12 cellular contexts compared by ENCODE assay signal in the genomic region with DNA sequence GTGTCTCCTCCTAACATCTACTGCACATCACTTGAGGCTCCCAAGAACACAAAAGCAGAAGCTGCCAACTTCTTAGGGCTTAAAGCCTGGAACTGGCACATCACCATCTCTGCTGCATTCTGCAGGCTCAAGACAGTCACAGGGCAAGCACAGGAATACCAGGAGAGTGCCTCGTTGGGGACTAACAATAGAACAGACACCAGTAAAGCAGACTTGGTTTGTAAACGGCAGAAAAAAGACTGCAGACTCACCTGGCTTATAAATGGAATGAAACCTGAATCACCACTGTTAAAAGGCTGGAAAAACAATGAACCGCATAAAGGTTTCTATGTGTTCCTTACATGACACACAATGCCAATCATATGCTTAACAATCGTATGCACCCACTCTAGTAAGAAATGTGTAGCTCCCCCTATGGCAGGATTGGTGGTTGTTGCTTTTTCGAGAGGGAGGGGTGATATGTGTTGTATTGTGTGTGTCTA. TPM values are rescaled to one million over a fixed set of nuclear protein-coding genes. Genes with fewer than 3 reads are reported as not detected.
A peak's percentile ranks its signal among the peaks of the same experiment; 100 is the strongest.
DNase-seq lines count a peak whose midpoint lies in the region; ATAC-seq, FAIRE-seq and TF ChIP-seq lines count a peak whose summit lies in the region.
"Had no signal": no experiment of that assay in that cellular context is flagged by ENCODE, and none has a peak within 500 bp of the region (broad histone marks: within the 10 kb centered on the region; RNA-seq: fewer than 3 reads in every experiment).

No MANE protein-coding gene starts in this region.

- H3K23ac ChIP-seq in H1 (ENCODE audit: insufficient read length): no peak overlapping the region

- H4K20me1 ChIP-seq in H1 (replicated peaks in 1 of 2; ENCODE audit: control insufficient read depth in 1 of 2, insufficient read depth in 2 of 2, low read length in 2 of 2) (peaks cover 34 to 35% of the 10 kb centered on the region in 2 experiments), osteoblast (ENCODE audit: insufficient read depth, low read length) (peaks cover 75% of the 10 kb centered on the region)

- no peak for ATAC-seq in T-cell (replicated peaks in 1 of 4)
- ATAC-seq in GM19023 (IDR thresholded peaks at IDR 0.05; ENCODE audit: unreplicated experiment): no peak

- H3K36me3 ChIP-seq in H1 (ENCODE audit: control insufficient read depth in 2 of 4, insufficient read depth in 4 of 4, low read length in 3 of 4): no peaks in the 10 kb centered on the region
- H3K36me3 ChIP-seq in osteoblast (ENCODE audit: insufficient read depth, low read length): no peaks in the 10 kb centered on the region

- H2AFZ ChIP-seq in H1 (ENCODE audit: low read length): no peak overlapping the region
- H2AFZ ChIP-seq in osteoblast (ENCODE audit: low read length): no peak overlapping the region
- H2AFZ ChIP-seq: GM23248 had no signal

- H3K9me3 Mint-ChIP-seq in T-cell: no peaks in the 10 kb centered on the region

- peak in 1 of 3 experiments; percentile 48; a peak in 1 of 4 replicates for TF ChIP-seq CTCF in H1 (IDR thresholded peaks at IDR 0.05; ENCODE audit: control extremely low read depth in 1 of 3, insufficient read depth in 1 of 3, low read depth in 1 of 3, low read length in 3 of 3)
- TF ChIP-seq CTCF in osteoblast (IDR thresholded peaks at IDR 0.05; ENCODE audit: extremely low read depth, low read depth, low read length): peak; percentile 19

- 54% methylated on average over 5 of the region's 5 CpGs; no CpG with 5 or more reads in 1 of the 2 experiments for WGBS in H1 (ENCODE audit: extremely low coverage in 1 of 2, insufficient coverage in 1 of 2, insufficient read length in 1 of 2, insufficient replicate concordance in 2 of 2, low coverage in 1 of 2, low lambda C conversion rate in 2 of 2, missing lambda C conversion rate in 1 of 2), 2 experiments

- H3K18ac ChIP-seq in H1 (ENCODE audit: extremely low read depth, low read length): no peak overlapping the region

- CTCF ChIA-PET in H1 (lab: Charles Lee; ENCODE audit: partially characterized antibody): interaction anchor here (0.8 to 2.4 kb wide), 11 partner anchors 9 to 416 kb away, joined by 3 to 14 read pairs (median 4); no protein-coding TSS in a partner anchor
- CTCF ChIA-PET in T-cell (lab: Charles Lee): interaction anchor here in 1 of 2 donors (0.6 kb wide), 1 partner anchor 15 kb away, joined by 3 read pairs; no protein-coding TSS in a partner anchor

- in situ Hi-C loops in G401 (cut with HindIII; ENCODE audit: low sequenced_read_pairs): no loop called here

- H3K36me3 Mint-ChIP-seq in T-cell: no peaks in the 10 kb centered on the region

- TF ChIP-seq RAD21 in H1 (IDR thresholded peaks at IDR 0.05 in 1 of 2, conservative IDR thresholded peaks at IDR 0.05 in 1 of 2; ENCODE audit: low read depth in 2 of 2, low read length in 2 of 2): no peak

- no peak overlapping the region for H3K14ac ChIP-seq in H1 (ENCODE audit: insufficient read length)

- peak overlapping the region; percentile 75 for H3K4ac ChIP-seq in H1 (replicated peaks; ENCODE audit: insufficient read length, low read depth, low read length)

- H3K4me1 ChIP-seq in H1 (replicated peaks in 1 of 4; ENCODE audit: control insufficient read depth in 3 of 4, insufficient read depth in 4 of 4, low read length in 3 of 4) (peaks cover 7 to 21% (median 13%) of the 10 kb centered on the region in 4 experiments), osteoblast (ENCODE audit: insufficient read depth, low read length) (peaks cover 24% of the 10 kb centered on the region)

- peaks cover 75 to 78% (median 78%) of the 10 kb centered on the region in 3 donors for H3K4me1 Mint-ChIP-seq in T-cell

- no peak overlapping the region for H4K8ac ChIP-seq in H1 (ENCODE audit: extremely low read depth, insufficient read depth, low read length)

- H3K4me3 ChIP-seq in H1 (ENCODE audit: extremely low read depth in 1 of 4, insufficient read depth in 2 of 4, low read depth in 3 of 4, low read length in 4 of 4) (no peak overlapping the region), osteoblast (ENCODE audit: insufficient read depth, low read length) (no peak overlapping the region)
- H3K4me3 ChIP-seq: GM23248, skin epidermis had no signal

- H3K4me2 ChIP-seq in H1 (ENCODE audit: insufficient read depth in 1 of 2, low read depth in 2 of 2, low read length in 2 of 2) (no peak overlapping the region; a peak in 1 of 4 replicates), osteoblast (ENCODE audit: insufficient read depth, low read length) (no peak overlapping the region)

- H2BK120ac ChIP-seq in H1 (replicated peaks; ENCODE audit: low read depth, low read length): no peak overlapping the region

- H2BK20ac ChIP-seq in H1 (ENCODE audit: low read length): no peak overlapping the region

- POLR2A ChIA-PET in H1 (lab: Charles Lee; ENCODE audit: partially characterized antibody) (interaction anchor here (0.6 to 7.8 kb wide), 3 partner anchors 10 to 14 kb away, joined by 3 to 42 read pairs (median 4); partner anchors contain the start of gene RHEB), T-cell (lab: Charles Lee) (no interaction called here)

- H2BK15ac ChIP-seq in H1 (ENCODE audit: low read length): no peak overlapping the region

- H4K5ac ChIP-seq in H1 (ENCODE audit: insufficient read length, low read depth, low read length): no peak overlapping the region

- no peak for FAIRE-seq in H1 (lab: Jason Lieb, UNC)

- no peak overlapping the region for H2BK12ac ChIP-seq in H1 (ENCODE audit: low read depth, low read length)

- no peaks in the 10 kb centered on the region for H3K23me2 ChIP-seq in H1 (ENCODE audit: low read depth, low read length)

- no peak overlapping the region for H3K27ac Mint-ChIP-seq in T-cell

- peaks cover 7% of the 10 kb centered on the region for H3K79me1 ChIP-seq in H1 (ENCODE audit: low read depth, low read length)

- H4K91ac ChIP-seq in H1 (replicated peaks; ENCODE audit: insufficient read length, low read length): no peak overlapping the region

- H3K27me3 Mint-ChIP-seq in T-cell: no peaks in the 10 kb centered on the region

- TF ChIP-seq EP300 in H1 (IDR thresholded peaks at IDR 0.05; ENCODE audit: borderline replicate concordance in 1 of 2, low read depth in 2 of 2, low read length in 2 of 2): no peak

- DNase-seq in G401 (ENCODE audit: low spot score) (peak; percentile 46), NCI-H460 (ENCODE audit: extremely low read depth, low read depth) (peak; percentile 25), H1 (ENCODE audit: low read depth in 1 of 2, low spot score in 2 of 2) (no peak), osteoblast (ENCODE audit: insufficient read length, low spot score, missing footprints) (no peak), T-cell (no peak), MV-4-11 (lab: John Stamatoyannopoulos, UW) (no peak)
- DNase-seq in activated CD4-positive, CD25-positive, alpha-beta regulatory T cell treated with anti-CD3 and anti-CD28 coated beads, Interleukin-2, amount 50 U/mL, for 72 hours: no peak
- DNase-seq: Calu3; central memory CD4-positive, alpha-beta T cell; GM23248 had no signal

- H3K9me3 ChIP-seq in H1 (ENCODE audit: insufficient read depth in 2 of 2, low read depth in 1 of 2, low read length in 1 of 2) (no peaks in the 10 kb centered on the region), osteoblast (ENCODE audit: low read depth, low read length) (no peaks in the 10 kb centered on the region)

- H3K79me2 ChIP-seq in H1 (ENCODE audit: control insufficient read depth in 1 of 2, insufficient read depth in 2 of 2, low read length in 2 of 2) (peaks cover 37 to 100% of the 10 kb centered on the region in 2 experiments), osteoblast (ENCODE audit: insufficient read depth, low read length) (peaks cover 97% of the 10 kb centered on the region)

- no peak overlapping the region for H2AK5ac ChIP-seq in H1 (ENCODE audit: low read depth, low read length)

- H3K4me3 Mint-ChIP-seq in T-cell: no peak overlapping the region

- H3K56ac ChIP-seq in H1 (replicated peaks; ENCODE audit: insufficient read length, low read depth, low read length): no peak overlapping the region

- no peaks in the 10 kb centered on the region for H3K27me3 ChIP-seq in H1 (replicated peaks in 1 of 4; ENCODE audit: control insufficient read depth in 3 of 4, extremely low read depth in 1 of 4, insufficient read depth in 3 of 4, low read length in 3 of 4)
- no peaks in the 10 kb centered on the region for H3K27me3 ChIP-seq in osteoblast (ENCODE audit: insufficient read depth, low read length)

- no peak for TF ChIP-seq POLR2A in H1 (IDR thresholded peaks at IDR 0.05; ENCODE audit: control extremely low read depth in 1 of 2, low read depth in 2 of 2, low read length in 2 of 2)

- H3K27ac ChIP-seq in H1 (ENCODE audit: low read depth, low read length) (no peak overlapping the region), osteoblast (ENCODE audit: low read depth, low read length) (no peak overlapping the region)
- H3K27ac ChIP-seq: GM23248 had no signal

- H3K9ac ChIP-seq in H1 (replicated peaks in 1 of 4; ENCODE audit: extremely low read depth in 1 of 4, low read depth in 3 of 4, low read length in 3 of 4): no peak overlapping the region
- H3K9ac ChIP-seq: GM23248 had no signal

- no peak overlapping the region for H2BK5ac ChIP-seq in H1 (ENCODE audit: low read depth, low read length)

TF ChIP-seq in H1, 55 proteins besides CTCF, POLR2A, EP300 and RAD21 (continues in another document):
- TF ChIP-seq ATF2 (IDR thresholded peaks at IDR 0.05; ENCODE audit: low read length): no peak

RNA-seq across cellular contexts. Expression of gene RHEB, which starts 12.8 kb away (rescaled TPM):
- total RNA-seq in G401 (2014; rRNA removed; shearing (Covaris generic)): 127 and 156 TPM in 2 replicates
- total RNA-seq in NCI-H460 (2014; rRNA removed; shearing (Covaris generic)): 207 and 238 TPM in 2 replicates
- polyA plus RNA-seq in NCI-H460 (2014; cell fraction: nucleus; rRNA removed): 106 and 129 TPM in 2 replicates
- total RNA-seq in H1 (2021; fragmentation: NEBNext Ultra II Directional; extraction: Animal tissue kit (Norgen Biotek cat#: 25700)): 119 and 132 TPM in 2 replicates
- 50.4 and 60.8 TPM in 2 replicates for polyA plus RNA-seq in H1 (2011; rRNA removed)
- polyA plus RNA-seq in H1 (2011; cell fraction: cytosol; rRNA removed): 71.9 TPM
- 21.8 TPM for polyA plus RNA-seq in H1 (2011; cell fraction: nucleus; rRNA removed)
- 65.1 to 143 TPM (median 74.3 TPM) in 4 replicates for polyA plus RNA-seq in H1 (2012, experiment 1 of 2)
- 46.4 TPM for polyA plus RNA-seq in H1 (2012, experiment 2 of 2)
- polyA plus RNA-seq in H1 (2013, experiment 1 of 2): 69.6 TPM
- 78.9 TPM for polyA plus RNA-seq in H1 (2013, experiment 2 of 2)
- 15.4 and 18.7 TPM in 2 replicates for polyA minus RNA-seq in H1 (2011; rRNA and poly(A)+ RNA removed)
- 37.4 TPM for polyA minus RNA-seq in H1 (2011; cell fraction: cytosol; rRNA and poly(A)+ RNA removed)
- 26.2 TPM for polyA minus RNA-seq in H1 (2011; cell fraction: nucleus; rRNA and poly(A)+ RNA removed)
- 63.4 and 77.8 TPM in 2 replicates for total RNA-seq in osteoblast
- 10 to 100 TPM; 35.8 to 46.0 (median 41.6) TPM for total RNA-seq in T-cell

Comparison
In these comparisons a context has a peak if more than half of its experiments do, and no peak if none do; other contexts are left out.
1. DNase-seq: peak in G401 (single experiment) and NCI-H460 (single experiment); none in H1 (0 of 2), osteoblast (single experiment), T-cell (0 of 34), MV-4-11 (single experiment) and activated CD4-positive, CD25-positive, alpha-beta regulatory T cell treated with anti-CD3 and anti-CD28 coated beads, Interleukin-2, amount 50 U/mL, for 72 hours (single experiment).